In genomic region chr1:109381573-109381972, GRCh38 we compare ENCODE assay signal across 2 cellular contexts.
TF ChIP-seq lines count a peak whose summit lies in the region.

No MANE protein-coding gene starts in this region.

TF ChIP-seq in HEK293, 187 proteins besides CTCF, POLR2A, EP300 and RAD21:
- TF ChIP-seq ZNF660 (tag by site-specific recombination; IDR thresholded peaks at IDR 0.05), result no peak
- TF ChIP-seq ZNF221 (tag by site-specific recombination; IDR thresholded peaks at IDR 0.05; ENCODE audit: borderline replicate concordance), result no peak
- TF ChIP-seq SCRT2 (tag by site-specific recombination; IDR thresholded peaks at IDR 0.05), result peak; percentile 33; the same call in 1 of the 2 replicates
- TF ChIP-seq ZNF626 (tag by site-specific recombination; IDR thresholded peaks at IDR 0.05), result no peak
- TF ChIP-seq OSR2 (tag by site-specific recombination; IDR thresholded peaks at IDR 0.05), result 0 out of 2 replicates have a peak, but pooled peaks have one; percentile 9
- TF ChIP-seq ZNF18 (tag by site-specific recombination; IDR thresholded peaks at IDR 0.05), result no peak
- no peak for TF ChIP-seq ZNF510 (tag by site-specific recombination; IDR thresholded peaks at IDR 0.05; ENCODE audit: insufficient replicate concordance)
- TF ChIP-seq ZNF214 (tag by site-specific recombination; IDR thresholded peaks at IDR 0.05; ENCODE audit: borderline replicate concordance), result no peak
TF ChIP-seq in HEK293: peak in this region for 2.

TF ChIP-seq in K562, 482 proteins besides CTCF, POLR2A, EP300 and RAD21:
- TF ChIP-seq ZNF696 (CRISPR knock-in tag; conservative IDR thresholded peaks at IDR 0.05) (no peak), ZNF384 (IDR thresholded peaks at IDR 0.05; ENCODE audit: low read depth, low read length) (0 out of 2 replicates have a peak, but pooled peaks have one; percentile 5), TBP (optimal IDR thresholded peaks at IDR 0.05; ENCODE audit: low read depth, low read length) (peak; percentile 5), ZNF655 (CRISPR knock-in tag; IDR thresholded peaks at IDR 0.05) (no peak), YY1 (IDR thresholded peaks at IDR 0.05; ENCODE audit: borderline replicate concordance in 1 of 3, control insufficient read depth in 1 of 3, extremely low read depth in 1 of 3, insufficient read depth in 3 of 3, insufficient read length in 1 of 3, insufficient replicate concordance in 2 of 3, low read depth in 1 of 3, low read length in 2 of 3) (peak in 1 of 3 experiments; percentile 45), MEF2D (tag; conservative IDR thresholded peaks at IDR 0.05; ENCODE audit: low read depth) (0 out of 2 replicates have a peak, but pooled peaks have one; percentile 42), ZNF398 (CRISPR knock-in tag; IDR thresholded peaks at IDR 0.05) (no peak), SMARCA4 (IDR thresholded peaks at IDR 0.05) (0 out of 2 replicates have a peak, but pooled peaks have one; percentile 20), ZFPM2 (CRISPR knock-in tag; IDR thresholded peaks at IDR 0.05) (no peak)
